Comparison of ENCODE assay signal across 8 cellular contexts in genomic region chr4:169757575-169758184, GRCh38. TPM values are rescaled to one million over a fixed set of nuclear protein-coding genes. Genes with fewer than 3 reads are reported as not detected.
DNase-seq lines count a peak whose midpoint lies in the region; FAIRE-seq and TF ChIP-seq lines count a peak whose summit lies in the region.

TSS of gene HPF1 (minus strand) at chr4:169757944. CDS start at chr4:169757877, 67 bp downstream.

- no peaks in the 10 kb centered on the region for H3K27me3 ChIP-seq in neutrophil

- no peaks in the 10 kb centered on the region for H3K36me3 Mint-ChIP-seq in activated naive CD4-positive, alpha-beta T cell treated with anti-CD3 and anti-CD28 coated beads, Interleukin-2, amount 10 ng/mL, durations not matched to agents 7 days and 5 days

- H3K9ac ChIP-seq in SK-N-MC (ENCODE audit: insufficient read length), result peak within 1 kb of the TSS; percentile 75

- no peaks in the 10 kb centered on the region for H3K9me3 ChIP-seq in SK-N-MC (ENCODE audit: low read depth, low read length)
- H3K9me3 ChIP-seq in neutrophil, result no peaks in the 10 kb centered on the region

- peaks cover 16 to 19% of the 10 kb centered on the region in 2 experiments for H3K4me1 ChIP-seq in neutrophil (ENCODE audit: control insufficient read depth in 1 of 2, insufficient read depth in 1 of 2, low read depth in 1 of 2, low read length in 1 of 2)

- H3K4me3 Mint-ChIP-seq in activated naive CD4-positive, alpha-beta T cell treated with anti-CD3 and anti-CD28 coated beads, Interleukin-2, amount 10 ng/mL, durations not matched to agents 7 days and 5 days, result peak within 1 kb of the TSS; percentile 81

- no peak for FAIRE-seq in frontal cortex (lab: Jason Lieb, UNC)

- H3K36me3 ChIP-seq in SK-N-MC (ENCODE audit: insufficient read depth, low read length) (peaks cover 11% of the 10 kb centered on the region), neutrophil (peaks cover 4% of the 10 kb centered on the region)

- H3K27ac ChIP-seq in SK-N-MC (no peak within 1 kb of the TSS), neutrophil (peak within 1 kb of the TSS; percentile 53)

- DNase-seq in GM03348 (ENCODE audit: low spot score) (peak; percentile 96), HEK293T (ENCODE audit: extremely low spot score) (peak; percentile 95), MV-4-11 (lab: John Stamatoyannopoulos, UW) (peak; percentile 88), SK-N-MC (ENCODE audit: low read depth, low spot score) (peak; percentile 42), frontal cortex (ENCODE audit: low spot score in 2 of 2) (peak; percentile 79 to 91), superior temporal gyrus (ENCODE audit: extremely low spot score) (peak; percentile 92)
- DNase-seq in activated naive CD4-positive, alpha-beta T cell treated with anti-CD3 and anti-CD28 coated beads, Interleukin-2, amount 10 ng/mL, durations not matched to agents 7 days and 5 days, result peak; percentile 96

- peak within 1 kb of the TSS; percentile 84 for H3K4me3 ChIP-seq in SK-N-MC
- H3K4me3 ChIP-seq in neutrophil (ENCODE audit: low read depth in 1 of 2, low read length in 1 of 2), result peak within 1 kb of the TSS; percentile 80 to 92

- peaks cover 26% of the 10 kb centered on the region for H3K4me1 Mint-ChIP-seq in activated naive CD4-positive, alpha-beta T cell treated with anti-CD3 and anti-CD28 coated beads, Interleukin-2, amount 10 ng/mL, durations not matched to agents 7 days and 5 days

- no peak for TF ChIP-seq CTCF in neutrophil (IDR thresholded peaks at IDR 0.05)

- POLR2A ChIA-PET in HEK293T (lab: Yijun Ruan, JAX), result interaction anchor here (0.7 to 1.2 kb wide), 8 partner anchors 8 to 349 kb away, joined by 3 to 10 read pairs (median 4); partner anchors contain the start of genes CLCN3 and NEK1

- CTCF ChIA-PET in HEK293T (lab: Yijun Ruan, JAX), result interaction anchor here (0.7 to 1.0 kb wide), 2 partner anchors 34 to 138 kb away, joined by 3 to 4 read pairs; partner anchors contain the start of gene CLCN3
- CTCF ChIA-PET in activated naive CD4-positive, alpha-beta T cell treated with anti-CD3 and anti-CD28 coated beads, Interleukin-2, amount 10 ng/mL, durations not matched to agents 7 days and 5 days (lab: Charles Lee), result no interaction called here

- peaks cover 27% of the 10 kb centered on the region for H3K27me3 Mint-ChIP-seq in activated naive CD4-positive, alpha-beta T cell treated with anti-CD3 and anti-CD28 coated beads, Interleukin-2, amount 10 ng/mL, durations not matched to agents 7 days and 5 days

- no peaks in the 10 kb centered on the region for H3K9me3 Mint-ChIP-seq in activated naive CD4-positive, alpha-beta T cell treated with anti-CD3 and anti-CD28 coated beads, Interleukin-2, amount 10 ng/mL, durations not matched to agents 7 days and 5 days

- H3K27ac Mint-ChIP-seq in activated naive CD4-positive, alpha-beta T cell treated with anti-CD3 and anti-CD28 coated beads, Interleukin-2, amount 10 ng/mL, durations not matched to agents 7 days and 5 days, result peak within 1 kb of the TSS; percentile 68

TF ChIP-seq in HEK293T, 16 proteins besides CTCF, POLR2A, EP300 and RAD21:
- no peak for TF ChIP-seq SUZ12 (IDR thresholded peaks at IDR 0.05)
- TF ChIP-seq FOXA1 (IDR thresholded peaks at IDR 0.05), result no peak
- TF ChIP-seq ZNF384 (IDR thresholded peaks at IDR 0.05), result no peak
- no peak for TF ChIP-seq TARDBP (IDR thresholded peaks at IDR 0.05)
- no peak for TF ChIP-seq NFRKB (IDR thresholded peaks at IDR 0.05)
- no peak for TF ChIP-seq ARNT (IDR thresholded peaks at IDR 0.05)
- TF ChIP-seq FOXM1 (IDR thresholded peaks at IDR 0.05; ENCODE audit: borderline replicate concordance), result no peak
- 0 out of 2 replicates have a peak, but pooled peaks have one; percentile 25 for TF ChIP-seq SP1 (IDR thresholded peaks at IDR 0.05)
- TF ChIP-seq LEF1 (IDR thresholded peaks at IDR 0.05; ENCODE audit: borderline replicate concordance), result no peak
- peak; percentile 70; the same call in 1 of the 2 replicates for TF ChIP-seq ELF4 (IDR thresholded peaks at IDR 0.05)
- no peak for TF ChIP-seq PKNOX1 (IDR thresholded peaks at IDR 0.05)
- no peak for TF ChIP-seq CTBP1 (IDR thresholded peaks at IDR 0.05; ENCODE audit: borderline replicate concordance)
- TF ChIP-seq HDGF (IDR thresholded peaks at IDR 0.05; ENCODE audit: borderline replicate concordance), result no peak
- peak; percentile 30; the same call in 1 of the 2 replicates for TF ChIP-seq L3MBTL2 (conservative IDR thresholded peaks at IDR 0.05)

RNA-seq across cellular contexts. Expression of gene HPF1, which starts in this region (rescaled TPM):
- total RNA-seq in frontal cortex, result 33.8 TPM

Comparison
In these comparisons a context has a peak if more than half of its experiments do, and no peak if none do; other contexts are left out.
1. DNase-seq: peak in every context shown above with its lines; median percentile 96 in GM03348; 96 in activated naive CD4-positive, alpha-beta T cell treated with anti-CD3 and anti-CD28 coated beads, Interleukin-2, amount 10 ng/mL, durations not matched to agents 7 days and 5 days; 95 in HEK293T; 92 in superior temporal gyrus; 88 in MV-4-11; 85 in frontal cortex; 42 in SK-N-MC.